In the genomic region with DNA sequence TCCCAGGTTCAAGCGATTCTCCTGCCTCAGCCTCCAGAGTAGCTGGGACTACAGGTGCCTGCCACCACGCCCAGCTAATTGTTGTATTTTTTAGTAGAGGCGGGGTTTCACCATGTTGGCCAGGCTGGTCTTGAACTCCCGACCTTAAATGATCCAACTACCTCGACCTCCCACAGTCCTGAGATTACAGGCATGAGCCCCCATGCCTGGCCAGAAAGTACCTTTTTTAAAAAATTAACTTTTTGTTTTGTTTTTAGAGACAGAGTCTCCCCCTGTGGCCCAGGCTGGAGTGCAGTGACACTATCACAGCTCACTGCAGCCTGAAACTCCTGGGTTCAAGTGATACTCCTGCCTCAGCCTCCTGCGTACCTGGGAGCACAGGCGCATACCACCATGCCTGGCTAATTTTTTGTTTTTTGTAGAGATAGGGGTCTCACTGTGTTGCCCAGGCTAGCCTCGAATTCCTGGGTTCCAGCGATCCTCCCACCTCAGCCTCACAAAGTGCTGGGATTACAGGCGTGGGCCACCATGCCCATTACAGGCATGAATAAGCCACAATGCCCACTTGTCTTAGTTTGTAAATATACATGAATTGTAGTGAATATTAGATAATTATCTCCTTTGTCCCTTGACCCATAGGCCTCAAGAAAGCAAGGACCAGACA, we compare ENCODE assay signal across 19 cellular contexts. TPM values are rescaled to one million over a fixed set of nuclear protein-coding genes. Genes with fewer than 3 reads are reported as not detected.
DNase-seq lines count a peak whose midpoint lies in the region; ATAC-seq and TF ChIP-seq lines count a peak whose summit lies in the region.
"Had no signal": no experiment of that assay in that cellular context is flagged by ENCODE, and none has a peak within 500 bp of the region (broad histone marks: within the 10 kb centered on the region; RNA-seq: fewer than 3 reads in every experiment).

No MANE protein-coding gene starts in this region.

- intact Hi-C loops in activated B cell treated with CpG ODN at 0.5 μM for 24 hours (cut with micrococcal nuclease) = no loop called here
- intact Hi-C loops in esophagus squamous epithelium (cut with DNase I) = no loop called here

- no peak for DNase-seq in activated B cell treated with CpG ODN at 0.5 μM for 24 hours
- DNase-seq in esophagus squamous epithelium (lab: John Stamatoyannopoulos, UW) = no peak
- no peak for DNase-seq in OCI-M2 (lab: John Stamatoyannopoulos, UW; ENCODE audit: unreplicated experiment)
- DNase-seq in COR-L47 (lab: John Stamatoyannopoulos, UW) = no peak
- no peak for DNase-seq in activated T-cell treated with anti-CD3 and anti-CD28 coated beads, Interleukin-2, amount 50 U/mL, for 24 hours
- DNase-seq: DMS53, Karpas-422, MG63, NCI-H1092, NCI-H1694, NCI-H2227 treated with DMSO at 0.1 percent for 48 hours, NCI-H524 treated with DMSO at 0.1 percent for 48 hours, Right ventricle myocardium superior, SK-N-SH, T-cell had no signal

- no peaks in the 10 kb centered on the region for H3K27me3 ChIP-seq in esophagus squamous epithelium
- H3K27me3 ChIP-seq: MG63 had no signal

- WGBS in esophagus squamous epithelium, 2 donors = 80 to 89% methylated on average over 8 to 10 of the region's 10 CpGs

- H3K27ac ChIP-seq in esophagus squamous epithelium = no peak overlapping the region

- H3K4me1 ChIP-seq in esophagus squamous epithelium = no peaks in the 10 kb centered on the region

- no peaks in the 10 kb centered on the region for H3K27me3 Mint-ChIP-seq in activated B cell treated with CpG ODN at 0.5 μM for 24 hours
- H3K27me3 Mint-ChIP-seq in stimulated activated memory B cell treated with anti-CD40 and anti-IgM and Interleukin-4, amounts not matched to agents 10 μg/mL and 1 μg/mL and 100 μg/mL, for 72 hours = no peaks in the 10 kb centered on the region
- no peaks in the 10 kb centered on the region for H3K27me3 Mint-ChIP-seq in activated T-cell treated with anti-CD3 and anti-CD28 coated beads, Interleukin-2, amount 50 U/mL, for 24 hours
- H3K27me3 Mint-ChIP-seq: T-cell had no signal

- H3K9me3 ChIP-seq in esophagus squamous epithelium = no peaks in the 10 kb centered on the region
- H3K9me3 ChIP-seq: HAP-1, MG63, SK-N-SH had no signal

- TF ChIP-seq CTCF in activated B cell treated with CpG ODN at 0.5 μM for 24 hours (IDR thresholded peaks at IDR 0.05) (no peak), esophagus squamous epithelium (IDR thresholded peaks at IDR 0.05) (no peak)

- POLR2A ChIA-PET in activated B cell treated with CpG ODN at 0.5 μM for 24 hours (lab: Charles Lee) = interaction anchor here (0.6 to 2.8 kb wide), 6 partner anchors 14 to 47 kb away, joined by 3 to 34 read pairs (median 6); partner anchors contain the start of gene EEF1A1

- CTCF ChIA-PET in activated B cell treated with CpG ODN at 0.5 μM for 24 hours (lab: Charles Lee) = no interaction called here

- no peaks in the 10 kb centered on the region for H3K9me3 Mint-ChIP-seq in activated B cell treated with CpG ODN at 0.5 μM for 24 hours
- H3K9me3 Mint-ChIP-seq in stimulated activated memory B cell treated with anti-CD40 and anti-IgM and Interleukin-4, amounts not matched to agents 10 μg/mL and 1 μg/mL and 100 μg/mL, for 72 hours = no peaks in the 10 kb centered on the region
- H3K9me3 Mint-ChIP-seq in activated T-cell treated with anti-CD3 and anti-CD28 coated beads, Interleukin-2, amount 50 U/mL, for 24 hours = no peaks in the 10 kb centered on the region
- H3K9me3 Mint-ChIP-seq: T-cell had no signal

- ATAC-seq in GM18907 (IDR thresholded peaks at IDR 0.05; ENCODE audit: unreplicated experiment) (peak; percentile 36), HG02588 (IDR thresholded peaks at IDR 0.05; ENCODE audit: unreplicated experiment) (peak; percentile 22), activated B cell treated with CpG ODN at 0.5 μM for 24 hours (ENCODE audit: low read depth) (no peak)
- ATAC-seq in stimulated activated memory B cell treated with anti-CD40 and anti-IgM and Interleukin-4, amounts not matched to agents 10 μg/mL and 1 μg/mL and 100 μg/mL, for 72 hours = no peak
- ATAC-seq: T-cell had no signal

- H3K36me3 Mint-ChIP-seq in activated B cell treated with CpG ODN at 0.5 μM for 24 hours (ENCODE audit: low read depth) = no peaks in the 10 kb centered on the region
- H3K36me3 Mint-ChIP-seq in stimulated activated memory B cell treated with anti-CD40 and anti-IgM and Interleukin-4, amounts not matched to agents 10 μg/mL and 1 μg/mL and 100 μg/mL, for 72 hours = no peaks in the 10 kb centered on the region
- H3K36me3 Mint-ChIP-seq in activated T-cell treated with anti-CD3 and anti-CD28 coated beads, Interleukin-2, amount 50 U/mL, for 24 hours (ENCODE audit: low read depth) = no peaks in the 10 kb centered on the region
- H3K36me3 Mint-ChIP-seq: T-cell had no signal

- no peak overlapping the region for H3K4me3 ChIP-seq in esophagus squamous epithelium
- H3K4me3 ChIP-seq: HAP-1, MG63 had no signal

- TF ChIP-seq POLR2A in esophagus squamous epithelium (IDR thresholded peaks at IDR 0.05) = no peak

- peak overlapping the region; percentile 50 for H3K27ac Mint-ChIP-seq in activated B cell treated with CpG ODN at 0.5 μM for 24 hours
- H3K27ac Mint-ChIP-seq in stimulated activated memory B cell treated with anti-CD40 and anti-IgM and Interleukin-4, amounts not matched to agents 10 μg/mL and 1 μg/mL and 100 μg/mL, for 72 hours = peak overlapping the region; percentile 83
- H3K27ac Mint-ChIP-seq in activated T-cell treated with anti-CD3 and anti-CD28 coated beads, Interleukin-2, amount 50 U/mL, for 24 hours = no peak overlapping the region
- H3K27ac Mint-ChIP-seq: T-cell had no signal

- no peaks in the 10 kb centered on the region for H3K36me3 ChIP-seq in esophagus squamous epithelium
- H3K36me3 ChIP-seq: HAP-1, MG63 had no signal

- no peak overlapping the region for H3K4me3 Mint-ChIP-seq in activated B cell treated with CpG ODN at 0.5 μM for 24 hours
- no peak overlapping the region for H3K4me3 Mint-ChIP-seq in stimulated activated memory B cell treated with anti-CD40 and anti-IgM and Interleukin-4, amounts not matched to agents 10 μg/mL and 1 μg/mL and 100 μg/mL, for 72 hours
- no peak overlapping the region for H3K4me3 Mint-ChIP-seq in activated T-cell treated with anti-CD3 and anti-CD28 coated beads, Interleukin-2, amount 50 U/mL, for 24 hours
- H3K4me3 Mint-ChIP-seq: T-cell had no signal

- H3K4me1 Mint-ChIP-seq in activated B cell treated with CpG ODN at 0.5 μM for 24 hours = peaks cover 10% of the 10 kb centered on the region
- H3K4me1 Mint-ChIP-seq in stimulated activated memory B cell treated with anti-CD40 and anti-IgM and Interleukin-4, amounts not matched to agents 10 μg/mL and 1 μg/mL and 100 μg/mL, for 72 hours = peaks cover 13% of the 10 kb centered on the region
- peaks cover 2% of the 10 kb centered on the region for H3K4me1 Mint-ChIP-seq in activated T-cell treated with anti-CD3 and anti-CD28 coated beads, Interleukin-2, amount 50 U/mL, for 24 hours (ENCODE audit: low read depth)
- H3K4me1 Mint-ChIP-seq: T-cell had no signal

RNA-seq across cellular contexts. Expression of gene EEF1A1, which starts 17.4 kb away (rescaled TPM):
- total RNA-seq in activated B cell treated with CpG ODN at 0.5 μM for 24 hours (19,962 and 22,096 TPM in 2 replicates), esophagus squamous epithelium (over 10,000 TPM in 1 of 4 donors, 1,000 to 10,000 TPM in 3; 4,136 to 11,610 (median 7,059) TPM)

Comparison
In these comparisons a context has a peak if more than half of its experiments do, and no peak if none do; other contexts are left out.
1. ATAC-seq: peak in GM18907 (single experiment) and HG02588 (single experiment); none in activated B cell treated with CpG ODN at 0.5 μM for 24 hours (single experiment) and stimulated activated memory B cell treated with anti-CD40 and anti-IgM and Interleukin-4, amounts not matched to agents 10 μg/mL and 1 μg/mL and 100 μg/mL, for 72 hours (single experiment).